1 cellular context compared by ENCODE assay signal in genomic region chr1:115596080-115596795, GRCh38.
TF ChIP-seq lines count a peak whose summit lies in the region.

No MANE protein-coding gene starts in this region.

TF ChIP-seq in IMR-90, 13 proteins besides CTCF, POLR2A, EP300 and RAD21:
- TF ChIP-seq FOS (IDR thresholded peaks at IDR 0.05; ENCODE audit: low read depth, low read length) (no peak), MXI1 (IDR thresholded peaks at IDR 0.05; ENCODE audit: borderline replicate concordance, low read depth, low read length) (no peak), BHLHE40 (IDR thresholded peaks at IDR 0.05; ENCODE audit: low read depth, low read length) (no peak), MAFK (IDR thresholded peaks at IDR 0.05; ENCODE audit: low read depth, low read length) (no peak), RCOR1 (IDR thresholded peaks at IDR 0.05; ENCODE audit: insufficient replicate concordance, low read length) (no peak), RFX5 (IDR thresholded peaks at IDR 0.05; ENCODE audit: low read depth, low read length) (no peak), MAZ (IDR thresholded peaks at IDR 0.05; ENCODE audit: borderline replicate concordance, low read depth, low read length) (no peak), SMC3 (IDR thresholded peaks at IDR 0.05; ENCODE audit: low read depth, low read length) (no peak), CHD1 (IDR thresholded peaks at IDR 0.05; ENCODE audit: low read depth, low read length) (no peak), NFE2L2 (IDR thresholded peaks at IDR 0.05; ENCODE audit: low read depth, low read length) (no peak), USF2 (IDR thresholded peaks at IDR 0.05; ENCODE audit: low read depth, low read length) (no peak), CEBPB (IDR thresholded peaks at IDR 0.05; ENCODE audit: low read depth, low read length) (no peak)
- TF ChIP-seq, protein P1, sequence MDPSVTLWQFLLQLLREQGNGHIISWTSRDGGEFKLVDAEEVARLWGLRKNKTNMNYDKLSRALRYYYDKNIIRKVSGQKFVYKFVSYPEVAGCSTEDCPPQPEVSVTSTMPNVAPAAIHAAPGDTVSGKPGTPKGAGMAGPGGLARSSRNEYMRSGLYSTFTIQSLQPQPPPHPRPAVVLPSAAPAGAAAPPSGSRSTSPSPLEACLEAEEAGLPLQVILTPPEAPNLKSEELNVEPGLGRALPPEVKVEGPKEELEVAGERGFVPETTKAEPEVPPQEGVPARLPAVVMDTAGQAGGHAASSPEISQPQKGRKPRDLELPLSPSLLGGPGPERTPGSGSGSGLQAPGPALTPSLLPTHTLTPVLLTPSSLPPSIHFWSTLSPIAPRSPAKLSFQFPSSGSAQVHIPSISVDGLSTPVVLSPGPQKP (IDR thresholded peaks at IDR 0.05; ENCODE audit: borderline replicate concordance, low read depth, low read length): no peak
